In genomic region chr12:52806821-52807543, GRCh38 we compare ENCODE assay signal across 10 cellular contexts. TPM values are rescaled to one million over a fixed set of nuclear protein-coding genes. Genes with fewer than 3 reads are reported as not detected.
"Had no signal": no experiment of that assay in that cellular context is flagged by ENCODE, and none has a peak within 500 bp of the region (broad histone marks: within the 10 kb centered on the region; RNA-seq: fewer than 3 reads in every experiment).

No MANE protein-coding gene starts in this region.

- H3K36me3 ChIP-seq: HAP-1 had no signal

- H3K4me3 Mint-ChIP-seq: HFFc6 had no signal

- FAIRE-seq: HepG2 had no signal

- DNase-seq: GM23248, GOT3, H7, HFFc6 had no signal

- H3K27ac ChIP-seq: GM23248, HL-60 had no signal

- H2AFZ ChIP-seq: GM23248 had no signal

- H3K36me3 Mint-ChIP-seq: IgD-negative memory B cell had no signal

- H3K27ac Mint-ChIP-seq: HFFc6, IgD-negative memory B cell had no signal

- H3K4me3 ChIP-seq: GM23248, HAP-1 had no signal

- H3K9ac ChIP-seq: GM23248 had no signal

- H3K9me3 Mint-ChIP-seq: HFFc6, IgD-negative memory B cell had no signal

- H3K9me3 ChIP-seq: HAP-1 had no signal

RNA-seq across cellular contexts. Expression of gene KRT4, which starts 6.9 kb away (rescaled TPM):
- total RNA-seq: H4, H7, HepG2, HT1080 had no signal
- polyA plus RNA-seq: GM23248, HepG2, IgD-negative memory B cell had no signal

RNA-seq across cellular contexts. Expression of gene KRT3, which starts 11.1 kb away (rescaled TPM):
- total RNA-seq: GM23248, H4, H7, HepG2, HFFc6 had no signal
- polyA plus RNA-seq: GM23248, HepG2, IgD-negative memory B cell had no signal

RNA-seq across cellular contexts. Expression of gene KRT79, which starts 27.1 kb away (rescaled TPM):
- total RNA-seq: GM23248, H4, H7, HepG2, HFFc6 had no signal
- polyA plus RNA-seq: IgD-negative memory B cell had no signal

RNA-seq across cellular contexts. Expression of gene KRT76, which starts 29.8 kb away (rescaled TPM):
- total RNA-seq: GM23248, H4, H7, HepG2, HFFc6, HT1080 had no signal
- polyA plus RNA-seq: GM23248, HepG2, IgD-negative memory B cell had no signal

RNA-seq across cellular contexts. Expression of gene KRT78, which starts 41.8 kb away (rescaled TPM):
- total RNA-seq: GM23248, H4, H7, HepG2, HT1080 had no signal
- polyA plus RNA-seq: GM23248, HepG2, IgD-negative memory B cell had no signal
